ENCODE assay signal across 15 cellular contexts in genomic region chr21:44010429-44010828, GRCh38. TPM values are rescaled to one million over a fixed set of nuclear protein-coding genes. Genes with fewer than 3 reads are reported as not detected.
DNase-seq lines count a peak whose midpoint lies in the region; ATAC-seq and TF ChIP-seq lines count a peak whose summit lies in the region.
"Had no signal": no experiment of that assay in that cellular context is flagged by ENCODE, and none has a peak within 500 bp of the region (broad histone marks: within the 10 kb centered on the region; RNA-seq: fewer than 3 reads in every experiment).

No MANE protein-coding gene starts in this region.

- TF ChIP-seq CTCF in progenitor cell of endocrine pancreas (IDR thresholded peaks at IDR 0.05; ENCODE audit: unreplicated experiment) = no peak

- H3K36me3 Mint-ChIP-seq in activated T-cell treated with anti-CD3 and anti-CD28 coated beads, Interleukin-2, amount 50 U/mL, for 4 hours (ENCODE audit: insufficient read depth) = peaks cover 2% of the 10 kb centered on the region
- H3K36me3 Mint-ChIP-seq in progenitor cell of endocrine pancreas (ENCODE audit: insufficient read depth) = no peaks in the 10 kb centered on the region

- H3K9me3 Mint-ChIP-seq in activated T-cell treated with anti-CD3 and anti-CD28 coated beads, Interleukin-2, amount 50 U/mL, for 4 hours = no peaks in the 10 kb centered on the region
- no peaks in the 10 kb centered on the region for H3K9me3 Mint-ChIP-seq in progenitor cell of endocrine pancreas (ENCODE audit: low read depth)
- H3K9me3 Mint-ChIP-seq: memory B cell had no signal

- H3K4me3 Mint-ChIP-seq in activated T-cell treated with anti-CD3 and anti-CD28 coated beads, Interleukin-2, amount 50 U/mL, for 4 hours = peak overlapping the region; percentile 46
- peak overlapping the region; percentile 17 for H3K4me3 Mint-ChIP-seq in progenitor cell of endocrine pancreas (ENCODE audit: low read depth)

- H3K27me3 Mint-ChIP-seq in activated T-cell treated with anti-CD3 and anti-CD28 coated beads, Interleukin-2, amount 50 U/mL, for 4 hours (ENCODE audit: low read depth) = no peaks in the 10 kb centered on the region
- peaks cover 3% of the 10 kb centered on the region for H3K27me3 Mint-ChIP-seq in progenitor cell of endocrine pancreas
- H3K27me3 Mint-ChIP-seq: memory B cell had no signal

- peaks cover 33% of the 10 kb centered on the region for H3K4me1 Mint-ChIP-seq in activated T-cell treated with anti-CD3 and anti-CD28 coated beads, Interleukin-2, amount 50 U/mL, for 4 hours (ENCODE audit: low read depth)
- H3K4me1 Mint-ChIP-seq in progenitor cell of endocrine pancreas (ENCODE audit: low read depth) = peaks cover 18% of the 10 kb centered on the region

- H3K27ac Mint-ChIP-seq in progenitor cell of endocrine pancreas = peak overlapping the region; percentile 10

- no peak for ATAC-seq in activated T-cell treated with anti-CD3 and anti-CD28 coated beads, Interleukin-2, amount 50 U/mL, for 4 hours

- no peak for DNase-seq in activated T-cell treated with anti-CD3 and anti-CD28 coated beads, Interleukin-2, amount 50 U/mL, for 4 hours
- DNase-seq in activated T-cell treated with anti-CD3 and anti-CD28 coated beads, Interleukin-2, amount 50 U/mL, for 1 hour = no peak
- DNase-seq in NCI-H69 (lab: John Stamatoyannopoulos, UW) (peak; percentile 57), brain pericyte (ENCODE audit: low read depth, low spot score) (peak; percentile 73), progenitor cell of endocrine pancreas (ENCODE audit: low spot score, unreplicated experiment) (no peak), T-helper 9 cell (no peak), DMS53 treated with DMSO at 0.1 percent for 48 hours (lab: John Stamatoyannopoulos, UW; ENCODE audit: unreplicated experiment) (no peak)
- DNase-seq in effector CD4-positive, alpha-beta T cell = no peak
- DNase-seq: activated CD4-positive, alpha-beta T cell treated with anti-CD3 and anti-CD28 coated beads for 48 hours; amygdala; GDM1; NCI-H2081; retina; RPMI8226 had no signal

RNA-seq across cellular contexts. Expression of gene TRAPPC10, which starts 1.7 kb away (rescaled TPM):
- total RNA-seq in activated T-cell treated with anti-CD3 and anti-CD28 coated beads, Interleukin-2, amount 50 U/mL, for 4 hours = 10 to 100 TPM; 43.0 to 48.1 (median 44.8) TPM
- 40.4 and 42.7 TPM in 2 replicates for total RNA-seq in progenitor cell of endocrine pancreas

Comparison
In these comparisons a context has a peak if more than half of its experiments do, and no peak if none do; other contexts are left out.
1. DNase-seq: peak in NCI-H69 (single experiment) and brain pericyte (single experiment); none in activated T-cell treated with anti-CD3 and anti-CD28 coated beads, Interleukin-2, amount 50 U/mL, for 4 hours (single experiment), activated T-cell treated with anti-CD3 and anti-CD28 coated beads, Interleukin-2, amount 50 U/mL, for 1 hour (single experiment), progenitor cell of endocrine pancreas (single experiment), T-helper 9 cell (single experiment), DMS53 treated with DMSO at 0.1 percent for 48 hours (single experiment) and effector CD4-positive, alpha-beta T cell (single experiment).